13 cellular contexts compared by ENCODE assay signal in the genomic region with DNA sequence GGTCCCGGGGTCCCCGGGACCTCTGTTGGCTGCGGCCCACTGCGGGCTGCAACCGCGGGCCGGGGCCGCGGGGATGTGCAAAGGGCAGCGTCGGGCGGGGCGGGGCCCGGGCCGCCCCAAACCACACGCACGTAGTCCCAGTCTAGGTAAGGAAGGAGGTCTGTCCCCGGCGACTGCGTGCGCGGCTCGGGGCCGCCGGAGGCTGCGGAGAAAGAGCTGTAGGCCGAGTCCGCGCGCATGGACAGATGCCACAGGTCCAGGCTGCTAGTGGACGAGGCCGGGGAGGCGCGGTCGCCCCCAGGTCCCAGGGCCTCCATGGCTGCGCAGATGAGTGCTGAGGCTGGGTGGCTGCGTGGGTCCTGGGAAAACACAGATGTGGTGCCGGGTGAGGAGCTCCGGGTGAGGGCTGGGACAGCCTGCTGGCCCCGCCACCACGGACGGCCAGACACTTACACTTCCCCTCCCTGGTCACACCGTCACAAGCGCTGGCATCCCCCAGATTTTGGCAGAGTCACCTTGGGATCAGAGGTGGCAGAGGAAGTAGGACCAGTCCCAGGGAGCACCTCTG. TPM values are rescaled to one million over a fixed set of nuclear protein-coding genes. Genes with fewer than 3 reads are reported as not detected.
DNase-seq lines count a peak whose midpoint lies in the region; ATAC-seq and TF ChIP-seq lines count a peak whose summit lies in the region.
"Had no signal": no experiment of that assay in that cellular context is flagged by ENCODE, and none has a peak within 500 bp of the region (broad histone marks: within the 10 kb centered on the region; RNA-seq: fewer than 3 reads in every experiment).

No MANE protein-coding gene starts in this region.

- H4K5ac ChIP-seq in H9 (ENCODE audit: insufficient read length, low read depth, low read length): no peak overlapping the region

- H3K36me3 Mint-ChIP-seq in H9 (ENCODE audit: insufficient read depth in 1 of 3, low read depth in 3 of 3): peaks cover 3 to 6% (median 4%) of the 10 kb centered on the region in 3 experiments; a peak in 6 of 7 replicates
- no peaks in the 10 kb centered on the region for H3K36me3 Mint-ChIP-seq in naive thymus-derived CD8-positive, alpha-beta T cell

- TF ChIP-seq CTCF in C4-2B (conservative IDR thresholded peaks at IDR 0.05) (no peak), H9 (conservative IDR thresholded peaks at IDR 0.05) (no peak), coronary artery (IDR thresholded peaks at IDR 0.05) (no peak)

- DNase-seq in H9 (peak; percentile 59), coronary artery (ENCODE audit: low spot score) (no peak), mucosa of gallbladder (ENCODE audit: low spot score) (no peak), NCI-H69 (lab: John Stamatoyannopoulos, UW) (no peak), DMS79 (lab: John Stamatoyannopoulos, UW) (no peak)
- DNase-seq in naive thymus-derived CD8-positive, alpha-beta T cell: no peak
- DNase-seq: C1 segment of cervical spinal cord, Karpas-422, SIG-M5 had no signal

- peak overlapping the region; percentile 18 for H3K4me2 ChIP-seq in H9 (ENCODE audit: insufficient read depth, insufficient read length, low read length)

- H3K14ac ChIP-seq in H9 (ENCODE audit: insufficient read depth, low read length): peak overlapping the region; percentile 3; the same call in 1 of the 2 replicates

- H3K9me3 Mint-ChIP-seq in H9: no peaks in the 10 kb centered on the region; a peak in 1 of 5 replicates
- no peaks in the 10 kb centered on the region for H3K9me3 Mint-ChIP-seq in naive thymus-derived CD8-positive, alpha-beta T cell

- no peak overlapping the region for H3K4ac ChIP-seq in H9 (ENCODE audit: low read depth, low read length)

- H3K27ac Mint-ChIP-seq in H9: no peak overlapping the region
- H3K27ac Mint-ChIP-seq in naive thymus-derived CD8-positive, alpha-beta T cell: no peak overlapping the region

- H3K4me3 ChIP-seq in coronary artery: peak overlapping the region; percentile 59
- H3K4me3 ChIP-seq: ovary had no signal

- ATAC-seq in naive thymus-derived CD8-positive, alpha-beta T cell: peak; percentile 27 to 41
- no peak for ATAC-seq in HG03196 (IDR thresholded peaks at IDR 0.05; ENCODE audit: unreplicated experiment)

- H3K18ac ChIP-seq in H9 (ENCODE audit: insufficient read length, low read depth, low read length): no peak overlapping the region

- H2BK5ac ChIP-seq in H9 (ENCODE audit: insufficient read length, low read length): no peak overlapping the region

- peaks cover 9 to 18% of the 10 kb centered on the region in 2 experiments for H3K4me1 Mint-ChIP-seq in H9
- H3K4me1 Mint-ChIP-seq in naive thymus-derived CD8-positive, alpha-beta T cell: peaks cover 3 to 27% (median 12%) of the 10 kb centered on the region in 4 donors

- H4K91ac ChIP-seq in H9 (ENCODE audit: insufficient read length, low read depth, low read length): no peak overlapping the region

- H3K27me3 Mint-ChIP-seq in H9 (ENCODE audit: low read depth): peaks cover 68% of the 10 kb centered on the region
- peaks cover 17 to 67% (median 39%) of the 10 kb centered on the region in 5 donors for H3K27me3 Mint-ChIP-seq in naive thymus-derived CD8-positive, alpha-beta T cell

- no peaks in the 10 kb centered on the region for H3K79me2 ChIP-seq in H9 (ENCODE audit: insufficient read depth, low read length)

- H2AK5ac ChIP-seq in H9 (ENCODE audit: insufficient read length, low read length): no peak overlapping the region

- no peak overlapping the region for H3K56ac ChIP-seq in H9 (ENCODE audit: insufficient read length, low read depth, low read length)

- POLR2A ChIA-PET in naive thymus-derived CD8-positive, alpha-beta T cell (lab: Charles Lee): interaction anchor here (1.2 kb wide), 1 partner anchor 226 kb away, joined by 3 read pairs; a partner anchor contains a TSS

- H2BK120ac ChIP-seq in H9 (ENCODE audit: low read depth, low read length, poor library complexity, severe bottlenecking): no peak overlapping the region

- no CpG with 5 or more reads among the region's 44 CpGs for WGBS in H9 (ENCODE audit: extremely low coverage, insufficient read length, low lambda C conversion rate)

- H3K9ac ChIP-seq in H9 (ENCODE audit: extremely low read depth, insufficient read length, low read length): no peak overlapping the region

- peaks cover 3% of the 10 kb centered on the region for H3K4me1 ChIP-seq in H9 (ENCODE audit: insufficient read depth, low read length)

- no peaks in the 10 kb centered on the region for H3K79me1 ChIP-seq in H9 (ENCODE audit: insufficient read depth, low read depth, low read length, poor library complexity, severe bottlenecking)

- H2AFZ ChIP-seq in H9 (ENCODE audit: low read length): no peak overlapping the region

- no peak overlapping the region for H2BK20ac ChIP-seq in H9 (ENCODE audit: low read depth, low read length, poor library complexity, severe bottlenecking)

- H3K27ac ChIP-seq in C4-2B (peak overlapping the region; percentile 1; the same call in 1 of the 2 replicates), H9 (ENCODE audit: insufficient read length, low read depth, low read length) (no peak overlapping the region), coronary artery (peak overlapping the region in 1 of 2 donors; percentile 15)
- H3K27ac ChIP-seq: ovary had no signal

- no peak overlapping the region for H3T11ph ChIP-seq in H9 (ENCODE audit: low read length)

- H3K4me3 Mint-ChIP-seq in H9: peak overlapping the region; percentile 42; a peak in 4 of 5 replicates
- H3K4me3 Mint-ChIP-seq in naive thymus-derived CD8-positive, alpha-beta T cell: peak overlapping the region in 7 of 10 donors; percentile 22 to 72 (median 36)

- H3K27me3 ChIP-seq in H9 (ENCODE audit: insufficient read depth, low read length): peaks cover 25% of the 10 kb centered on the region; the same call in 1 of the 2 replicates
- H3K27me3 ChIP-seq: ovary had no signal

- H4K20me1 ChIP-seq in H9 (ENCODE audit: control insufficient read depth, insufficient read depth, insufficient read length): no peaks in the 10 kb centered on the region

- no peak overlapping the region for H2BK15ac ChIP-seq in H9 (ENCODE audit: low read depth, low read length)

- no peak overlapping the region for H2BK12ac ChIP-seq in H9 (ENCODE audit: insufficient read length, low read depth, low read length)

- H4K8ac ChIP-seq in H9 (replicated peaks; ENCODE audit: insufficient read length, low read depth, low read length): no peak overlapping the region

- H3K23me2 ChIP-seq in H9 (ENCODE audit: insufficient read length, low read depth, low read length, poor library complexity, severe bottlenecking): peaks cover 25% of the 10 kb centered on the region

- H3K23ac ChIP-seq in H9 (ENCODE audit: insufficient read length, low read depth, low read length): no peak overlapping the region

- H3K9me3 ChIP-seq in H9 (ENCODE audit: control insufficient read depth, low read depth, low read length): no peaks in the 10 kb centered on the region
- H3K9me3 ChIP-seq: ovary had no signal

RNA-seq across cellular contexts. Expression of a gene that starts 4.5 kb away (rescaled TPM):
- total RNA-seq in H9 (2021) (5.8 and 7.0 TPM in 2 replicates), mucosa of gallbladder (96.1 TPM)
- total RNA-seq in naive thymus-derived CD8-positive, alpha-beta T cell: not detected
- not detected for polyA plus RNA-seq in naive thymus-derived CD8-positive, alpha-beta T cell

RNA-seq across cellular contexts. Expression of a gene that starts 12.8 kb away (rescaled TPM):
- total RNA-seq in H9 (2021) (0.20 and 0.31 TPM in 2 replicates), mucosa of gallbladder (22.2 TPM)
- total RNA-seq in naive thymus-derived CD8-positive, alpha-beta T cell: not detected
- polyA plus RNA-seq in naive thymus-derived CD8-positive, alpha-beta T cell: not detected
- total RNA-seq: glomerular endothelial cell had no signal

RNA-seq across cellular contexts. Expression of a gene that starts 40.4 kb away (rescaled TPM):
- total RNA-seq in H9 (2021) (0.24 and 0.57 TPM in 2 replicates), mucosa of gallbladder (0.09 TPM)
- 1 to 10 TPM; 1.2 to 1.7 TPM for total RNA-seq in naive thymus-derived CD8-positive, alpha-beta T cell
- under 1 TPM in 2 of 3 donors, not detected in 1; 0.30 to 0.45 TPM for polyA plus RNA-seq in naive thymus-derived CD8-positive, alpha-beta T cell

RNA-seq across cellular contexts. Expression of a gene that starts 40.5 kb away (rescaled TPM):
- 293 and 306 TPM in 2 replicates for total RNA-seq in H9 (2021)
- 100 to 1,000 TPM; 101 to 114 TPM for total RNA-seq in naive thymus-derived CD8-positive, alpha-beta T cell
- 100 to 1,000 TPM; 594 to 702 (median 638) TPM for polyA plus RNA-seq in naive thymus-derived CD8-positive, alpha-beta T cell
- total RNA-seq in mucosa of gallbladder: 625 TPM

RNA-seq across cellular contexts. Expression of a gene that starts 47.6 kb away (rescaled TPM):
- total RNA-seq in H9 (2021) (1.0 and 1.4 TPM in 2 replicates), mucosa of gallbladder (42.4 TPM)
- 1 to 10 TPM; 4.7 to 6.8 TPM for total RNA-seq in naive thymus-derived CD8-positive, alpha-beta T cell
- polyA plus RNA-seq in naive thymus-derived CD8-positive, alpha-beta T cell: 1 to 10 TPM in 1 of 3 donors, under 1 TPM in 2; 0.64 to 2.1 (median 0.77) TPM

Comparison
In these comparisons a context has a peak if more than half of its experiments do, and no peak if none do; other contexts are left out.
1. RNA of a gene that starts 4.5 kb away (total RNA-seq): 96.1 TPM in mucosa of gallbladder (single experiment); 5.8 to 7.0 TPM in H9 and not detected in naive thymus-derived CD8-positive, alpha-beta T cell; every median in the first group is over 10 times any median in the second.
2. RNA of a gene that starts 12.8 kb away (total RNA-seq): 22.2 TPM in mucosa of gallbladder (single experiment); 0.20 to 0.31 TPM in H9 and not detected in naive thymus-derived CD8-positive, alpha-beta T cell; every median in the first group is over 10 times any median in the second.